ENCODE assay signal across 9 cellular contexts in genomic region chr2:226573158-226573557, GRCh38.
"Had no signal": no experiment of that assay in that cellular context is flagged by ENCODE, and none has a peak within 500 bp of the region (broad histone marks: within the 10 kb centered on the region; RNA-seq: fewer than 3 reads in every experiment).

No MANE protein-coding gene starts in this region.

- ATAC-seq: GM23338, HCT116 had no signal

- H3K9me3 Mint-ChIP-seq: GM23338, H9, HFFc6 had no signal

- DNase-seq: GM23248, GOT3, H7, H9, HCEC 1CT, HFFc6 had no signal

- H3K36me3 ChIP-seq: HAP-1 had no signal

- H3K9me3 ChIP-seq: HAP-1 had no signal

- H3K4me1 ChIP-seq: HAP-1 had no signal

- H3K9ac ChIP-seq: GM23248 had no signal

- H3K4me2 ChIP-seq: GM23338 had no signal

- H2AFZ ChIP-seq: GM23248, GM23338 had no signal

- H3K4me3 Mint-ChIP-seq: GM23338, H9, HFFc6 had no signal

- H3K27ac ChIP-seq: GM23248 had no signal

- H3K4me1 Mint-ChIP-seq: GM23338, H9 had no signal

- H3K4me3 ChIP-seq: GM23248, GM23338, HAP-1 had no signal

- H3K27ac Mint-ChIP-seq: GM23338, H9, HFFc6 had no signal
